ENCODE assay signal across 12 cellular contexts in genomic region chr21:42263591-42264131, GRCh38. TPM values are rescaled to one million over a fixed set of nuclear protein-coding genes. Genes with fewer than 3 reads are reported as not detected.
DNase-seq lines count a peak whose midpoint lies in the region; ATAC-seq and TF ChIP-seq lines count a peak whose summit lies in the region.
"Had no signal": no experiment of that assay in that cellular context is flagged by ENCODE, and none has a peak within 500 bp of the region (broad histone marks: within the 10 kb centered on the region; RNA-seq: fewer than 3 reads in every experiment).

No MANE protein-coding gene starts in this region.

- no peak for TF ChIP-seq CTCF in spleen (IDR thresholded peaks at IDR 0.05 in 8 of 11, conservative IDR thresholded peaks at IDR 0.05 in 3 of 11)

- H3K27ac ChIP-seq in caudate nucleus (ENCODE audit: low read depth, low read length) = peak overlapping the region; percentile 24
- H3K27ac ChIP-seq in spleen = peak overlapping the region; percentile 10 to 88 (median 79)
- H3K27ac ChIP-seq: ovary had no signal

- WGBS in spleen, 5 donors = 29 to 46% (median 45%) methylated on average over 14 to 18 of the region's 18 CpGs

- H3K9me3 ChIP-seq in MG63 (no peaks in the 10 kb centered on the region), spleen (no peaks in the 10 kb centered on the region)
- H3K9me3 ChIP-seq: ovary, thoracic aorta had no signal

- no peaks in the 10 kb centered on the region for H3K27me3 ChIP-seq in MG63
- peaks cover 0 to 4% (median 0%) of the 10 kb centered on the region in 7 donors for H3K27me3 ChIP-seq in spleen (replicated peaks in 1 of 7)
- H3K27me3 ChIP-seq: ovary had no signal

- H3K4me1 ChIP-seq in spleen = peaks cover 19 to 90% (median 72%) of the 10 kb centered on the region in 6 donors

- H3K36me3 ChIP-seq in MG63 (no peaks in the 10 kb centered on the region), spleen (peaks cover 0 to 26% (median 0%) of the 10 kb centered on the region in 6 donors)
- H3K36me3 ChIP-seq: ovary, thoracic aorta had no signal

- intact Hi-C loops in spleen (cut with DNase I; ENCODE audit: low total_unique reads) = no loop called here

- no peak for ATAC-seq in HG03378 (IDR thresholded peaks at IDR 0.05; ENCODE audit: unreplicated experiment)

- peak; percentile 13 for DNase-seq in MG63
- no peak for DNase-seq in caudate nucleus (lab: John Stamatoyannopoulos, UW)
- DNase-seq in islet precursor cell = peak; percentile 76
- no peak for DNase-seq in spleen
- no peak for DNase-seq in NK-92 (lab: John Stamatoyannopoulos, UW; ENCODE audit: unreplicated experiment)
- DNase-seq in AG08395 (ENCODE audit: low spot score) = no peak
- DNase-seq: NCI-H82, SW 1271 had no signal

- no peak for TF ChIP-seq POLR2A in spleen (IDR thresholded peaks at IDR 0.05)

- H3K4me3 ChIP-seq in MG63 (no peak overlapping the region), spleen (no peak overlapping the region)
- H3K4me3 ChIP-seq: ovary, thoracic aorta had no signal

RNA-seq across cellular contexts. Expression of gene ABCG1, which starts 44.7 kb away (rescaled TPM):
- total RNA-seq in MG63 (2014; rRNA removed; shearing (Covaris generic); ENCODE audit: low replicate concordance) = 0.82 and 1.9 TPM in 2 replicates
- 100 to 1,000 TPM in 5 of 7 donors, 10 to 100 TPM in 2; 76.7 to 143 (median 103) TPM for total RNA-seq in spleen
- polyA plus RNA-seq in spleen = 10 to 100 TPM; 14.6 to 17.0 (median 15.6) TPM

RNA-seq across cellular contexts. Expression of gene TFF3, which starts 51.5 kb away (rescaled TPM):
- total RNA-seq in MG63 (2014; rRNA removed; shearing (Covaris generic); ENCODE audit: low replicate concordance) = not detected in 2 replicates
- total RNA-seq in spleen = 100 to 1,000 TPM in 2 of 7 donors, 10 to 100 TPM in 5; 38.1 to 123 (median 72.9) TPM
- polyA plus RNA-seq in spleen = 10 to 100 TPM; 28.9 to 77.8 (median 48.3) TPM
- total RNA-seq: activated CD8-positive, alpha-beta memory T cell treated with anti-CD3 and anti-CD28 coated beads for 36 hours had no signal

Comparison
In these comparisons a context has a peak if more than half of its experiments do, and no peak if none do; other contexts are left out.
1. DNase-seq: peak in MG63 (single experiment) and islet precursor cell (single experiment); none in caudate nucleus (0 of 61), spleen (single experiment), NK-92 (single experiment) and AG08395 (single experiment).
2. RNA of gene ABCG1, which starts 44.7 kb away (total RNA-seq): 76.7 to 143 TPM in spleen; 0.82 to 1.9 TPM in MG63; every median in the first group is over 10 times any median in the second.
3. RNA of gene TFF3, which starts 51.5 kb away (total RNA-seq): 38.1 to 123 TPM in spleen; not detected in MG63; every median in the first group is over 10 times any median in the second.